In genomic region chr9:122948313-122948712, GRCh38 we compare ENCODE assay signal across 21 cellular contexts. TPM values are rescaled to one million over a fixed set of nuclear protein-coding genes. Genes with fewer than 3 reads are reported as not detected.
DNase-seq lines count a peak whose midpoint lies in the region; ATAC-seq and TF ChIP-seq lines count a peak whose summit lies in the region.
"Had no signal": no experiment of that assay in that cellular context is flagged by ENCODE, and none has a peak within 500 bp of the region (broad histone marks: within the 10 kb centered on the region; RNA-seq: fewer than 3 reads in every experiment).

No MANE protein-coding gene starts in this region.

- CTCF ChIA-PET in SK-N-SH (lab: Yijun Ruan, JAX), result no interaction called here

- intact Hi-C loops in prostate gland (cut with DNase I), result no loop called here

- no peaks in the 10 kb centered on the region for H3K9me2 ChIP-seq in SK-N-SH

- H3K27me3 ChIP-seq in SK-N-SH (ENCODE audit: insufficient read depth), result no peaks in the 10 kb centered on the region
- no peaks in the 10 kb centered on the region for H3K27me3 ChIP-seq in RWPE2 (ENCODE audit: insufficient read depth, poor library complexity, severe bottlenecking)
- no peaks in the 10 kb centered on the region for H3K27me3 ChIP-seq in prostate gland (replicated peaks; ENCODE audit: insufficient read depth)
- H3K27me3 ChIP-seq: BLaER1 treated with 17β-estradiol and CSF1 and Interleukin-3, amounts not matched to agents 10 nM and 100 nM; cardiac muscle cell; ovary had no signal

- ATAC-seq in SK-N-SH treated with all-trans-retinoic acid at 6 μM for 48 hours (no peak), RWPE2 (ENCODE audit: low read depth) (no peak), GM19351 (IDR thresholded peaks at IDR 0.05; ENCODE audit: unreplicated experiment) (no peak)
- ATAC-seq: HCT116 had no signal

- DNase-seq in SK-N-SH (no peak), RWPE2 (ENCODE audit: low spot score) (no peak), prostate gland (ENCODE audit: low spot score) (no peak), NCI-H774 (lab: John Stamatoyannopoulos, UW) (no peak), HPDE6-E6E7 (ENCODE audit: extremely low spot score) (no peak)
- DNase-seq: activated CD4-positive, alpha-beta T cell treated with anti-CD3 and anti-CD28 coated beads for 1 hour; activated effector memory CD4-positive, alpha-beta T cell treated with Interleukin-2 at 50 U/mL for 16 hours; DMS79 treated with DMSO at 0.1 percent for 48 hours; glutamatergic neuron; mucosa of descending colon; NCI-H1930; ovary; stimulated activated CD4-positive, alpha-beta T cell treated with anti-CD3 and anti-CD28 coated beads, Interleukin-15, amount 100 ng/mL, for 24 hours had no signal

- H3K4me1 ChIP-seq in SK-N-SH (ENCODE audit: control insufficient read depth in 1 of 2, insufficient read depth in 2 of 2, low read depth in 1 of 2, low read length in 1 of 2) (peaks cover 0 to 25% of the 10 kb centered on the region in 2 experiments; a peak in 2 of 4 replicates), RWPE2 (ENCODE audit: insufficient read depth, poor library complexity, severe bottlenecking) (peaks cover 24% of the 10 kb centered on the region), prostate gland (replicated peaks) (peaks cover 12% of the 10 kb centered on the region)

- H2AFZ ChIP-seq in SK-N-SH (ENCODE audit: low read depth), result no peak overlapping the region

- TF ChIP-seq EP300 in SK-N-SH (IDR thresholded peaks at IDR 0.05; ENCODE audit: borderline replicate concordance in 1 of 2, low read depth in 1 of 2, low read length in 1 of 2), result no peak

- peak overlapping the region; percentile 31; the same call in 1 of the 2 replicates for H3K4me2 ChIP-seq in SK-N-SH
- H3K4me2 ChIP-seq: BLaER1 treated with 17β-estradiol and CSF1 and Interleukin-3, amounts not matched to agents 10 nM and 100 nM had no signal

- no peak overlapping the region for H3K9ac ChIP-seq in SK-N-SH
- H3K9ac ChIP-seq: BLaER1 treated with 17β-estradiol and CSF1 and Interleukin-3, amounts not matched to agents 10 nM and 100 nM had no signal

- TF ChIP-seq CTCF in SK-N-SH (IDR thresholded peaks at IDR 0.05), result no peak
- TF ChIP-seq CTCF in RWPE2 (IDR thresholded peaks at IDR 0.05; ENCODE audit: poor library complexity, severe bottlenecking), result no peak
- no peak for TF ChIP-seq CTCF in prostate gland (IDR thresholded peaks at IDR 0.05)

- H3K9me3 ChIP-seq in SK-N-SH (no peaks in the 10 kb centered on the region), RWPE2 (ENCODE audit: severe bottlenecking) (no peaks in the 10 kb centered on the region), prostate gland (no peaks in the 10 kb centered on the region)
- H3K9me3 ChIP-seq: mucosa of descending colon, ovary had no signal

- 97% methylated on average over 3 of the region's 3 CpGs for WGBS in SK-N-SH (ENCODE audit: low lambda C conversion rate)
- WGBS in prostate gland, result 36% methylated on average over 3 of the region's 3 CpGs

- TF ChIP-seq POLR2A in prostate gland (IDR thresholded peaks at IDR 0.05), result no peak

- H3F3A ChIP-seq in SK-N-SH (replicated peaks; ENCODE audit: insufficient read depth), result peaks cover 7% of the 10 kb centered on the region

- peaks cover 99% of the 10 kb centered on the region for H3K79me2 ChIP-seq in SK-N-SH (ENCODE audit: insufficient read depth)

- H3K4me3 ChIP-seq in SK-N-SH (ENCODE audit: low read depth in 2 of 2, low read length in 1 of 2) (no peak overlapping the region), RWPE2 (ENCODE audit: severe bottlenecking) (no peak overlapping the region), prostate gland (no peak overlapping the region)
- H3K4me3 ChIP-seq: BLaER1 treated with 17β-estradiol and CSF1 and Interleukin-3, amounts not matched to agents 10 nM and 100 nM; cardiac muscle cell; mucosa of descending colon; ovary had no signal

- H3K27ac ChIP-seq in SK-N-SH (ENCODE audit: low read depth in 2 of 2, low read length in 1 of 2), result peak overlapping the region in 1 of 2 experiments; percentile 19; a peak in 1 of 4 replicates
- H3K27ac ChIP-seq in RWPE2 (ENCODE audit: poor library complexity, severe bottlenecking), result peak overlapping the region; percentile 12
- H3K27ac ChIP-seq in cingulate gyrus (ENCODE audit: low read depth, low read length), result peak overlapping the region; percentile 35
- H3K27ac ChIP-seq in prostate gland, result peak overlapping the region; percentile 7 to 13
- H3K27ac ChIP-seq: 22Rv1; BLaER1 treated with 17β-estradiol and CSF1 and Interleukin-3, amounts not matched to agents 10 nM and 100 nM; cardiac muscle cell; HL-60; ovary had no signal

- H3K36me3 ChIP-seq in SK-N-SH (replicated peaks in 1 of 2; ENCODE audit: control insufficient read depth in 1 of 2, insufficient read depth in 2 of 2, low read length in 1 of 2) (peaks cover 0 to 14% of the 10 kb centered on the region in 2 experiments), RWPE2 (ENCODE audit: low read depth) (peaks cover 10% of the 10 kb centered on the region; the same call in 1 of the 2 replicates), prostate gland (no peaks in the 10 kb centered on the region)
- H3K36me3 ChIP-seq: cardiac muscle cell, ovary had no signal

- no peak for TF ChIP-seq RAD21 in SK-N-SH (IDR thresholded peaks at IDR 0.05; ENCODE audit: low read length)

- peaks cover 73% of the 10 kb centered on the region for H4K20me1 ChIP-seq in SK-N-SH (ENCODE audit: insufficient read depth)

- POLR2A ChIA-PET in SK-N-SH (lab: Yijun Ruan, JAX), result no interaction called here

TF ChIP-seq in SK-N-SH, 30 proteins besides CTCF, POLR2A, EP300 and RAD21 (continues in another document):
- no peak for TF ChIP-seq YY1 (IDR thresholded peaks at IDR 0.05; ENCODE audit: low read depth)
- TF ChIP-seq RXRA (IDR thresholded peaks at IDR 0.05; ENCODE audit: borderline replicate concordance, low read depth), result no peak
- TF ChIP-seq POLR2AphosphoS5 (IDR thresholded peaks at IDR 0.05; ENCODE audit: low read depth, low read length), result no peak
- no peak for TF ChIP-seq FOXM1 (IDR thresholded peaks at IDR 0.05; ENCODE audit: low read depth)
- TF ChIP-seq TAF1 (IDR thresholded peaks at IDR 0.05; ENCODE audit: borderline replicate concordance, low read depth, low read length), result no peak
- no peak for TF ChIP-seq RFX5 (IDR thresholded peaks at IDR 0.05; ENCODE audit: low read length)
- TF ChIP-seq TCF12 (IDR thresholded peaks at IDR 0.05), result no peak
- TF ChIP-seq FOXJ3 (CRISPR knock-in tag; IDR thresholded peaks at IDR 0.05), result no peak
- TF ChIP-seq RCOR1 (IDR thresholded peaks at IDR 0.05; ENCODE audit: low read length), result no peak
- TF ChIP-seq MXI1 (IDR thresholded peaks at IDR 0.05; ENCODE audit: low read depth, low read length), result no peak
- no peak for TF ChIP-seq NFIC (IDR thresholded peaks at IDR 0.05; ENCODE audit: borderline replicate concordance)
- TF ChIP-seq USF1 (IDR thresholded peaks at IDR 0.05; ENCODE audit: borderline replicate concordance, low read depth), result no peak
- TF ChIP-seq TEAD4 (IDR thresholded peaks at IDR 0.05; ENCODE audit: borderline replicate concordance, insufficient read depth), result no peak

TF ChIP-seq in SK-N-SH treated with all-trans-retinoic acid at 6 μM for 48 hours, 23 proteins besides CTCF, POLR2A, EP300 and RAD21:
- TF ChIP-seq OSR1 (CRISPR knock-in tag; IDR thresholded peaks at IDR 0.05) (no peak), ZNF70 (CRISPR knock-in tag; IDR thresholded peaks at IDR 0.05) (no peak), ARNTL (CRISPR knock-in tag; IDR thresholded peaks at IDR 0.05; ENCODE audit: borderline replicate concordance, low read depth) (no peak), ZFP3 (CRISPR knock-in tag; IDR thresholded peaks at IDR 0.05) (no peak), ZNF565 (CRISPR knock-in tag; conservative IDR thresholded peaks at IDR 0.05; ENCODE audit: low read depth) (no peak), BACH2 (CRISPR knock-in tag; IDR thresholded peaks at IDR 0.05; ENCODE audit: borderline replicate concordance) (no peak), ESRRG (CRISPR knock-in tag; IDR thresholded peaks at IDR 0.05) (no peak), TCF4 (CRISPR knock-in tag; IDR thresholded peaks at IDR 0.05; ENCODE audit: borderline replicate concordance) (no peak)

RNA-seq across cellular contexts. Expression of gene RABGAP1, which starts 7.5 kb away (rescaled TPM):
- polyA plus RNA-seq in SK-N-SH (2012; rRNA removed), result 20.2 and 29.2 TPM in 2 replicates
- polyA plus RNA-seq in SK-N-SH (2012; cell fraction: cytosol; rRNA removed), result 23.7 and 26.5 TPM in 2 replicates
- 23.6 and 39.9 TPM in 2 replicates for polyA plus RNA-seq in SK-N-SH (2012; cell fraction: nucleus; rRNA removed)
- total RNA-seq in prostate gland, result 100 to 1,000 TPM in 1 of 2 donors, 10 to 100 TPM in 1; 59.8 to 104 TPM

RNA-seq across cellular contexts. Expression of gene ZBTB26, which starts 17.0 kb away (rescaled TPM):
- 3.9 and 6.0 TPM in 2 replicates for polyA plus RNA-seq in SK-N-SH (2012; rRNA removed)
- 5.6 and 6.1 TPM in 2 replicates for polyA plus RNA-seq in SK-N-SH (2012; cell fraction: cytosol; rRNA removed)
- polyA plus RNA-seq in SK-N-SH (2012; cell fraction: nucleus; rRNA removed), result 8.1 and 14.7 TPM in 2 replicates
- total RNA-seq in prostate gland, result 10 to 100 TPM in 1 of 2 donors, 1 to 10 TPM in 1; 5.6 to 10.5 TPM

RNA-seq across cellular contexts. Expression of gene ZBTB6, which starts 35.2 kb away (rescaled TPM):
- 2.2 and 3.2 TPM in 2 replicates for polyA plus RNA-seq in SK-N-SH (2012; rRNA removed)
- 4.2 and 4.9 TPM in 2 replicates for polyA plus RNA-seq in SK-N-SH (2012; cell fraction: cytosol; rRNA removed)
- polyA plus RNA-seq in SK-N-SH (2012; cell fraction: nucleus; rRNA removed), result 0.90 and 1.8 TPM in 2 replicates
- 10 to 100 TPM in 1 of 2 donors, 1 to 10 TPM in 1; 6.5 to 10.3 TPM for total RNA-seq in prostate gland

RNA-seq across cellular contexts. Expression of gene RC3H2, which starts 43.2 kb away (rescaled TPM):
- 12.4 and 15.2 TPM in 2 replicates for polyA plus RNA-seq in SK-N-SH (2012; rRNA removed)
- polyA plus RNA-seq in SK-N-SH (2012; cell fraction: cytosol; rRNA removed), result 15.7 and 15.8 TPM in 2 replicates
- polyA plus RNA-seq in SK-N-SH (2012; cell fraction: nucleus; rRNA removed), result 8.3 and 18.6 TPM in 2 replicates
- total RNA-seq in prostate gland, result 10 to 100 TPM; 25.8 to 47.9 TPM
